Comparison of ENCODE assay signal across 18 cellular contexts in genomic region chr2:239952665-239953417, GRCh38.
DNase-seq lines count a peak whose midpoint lies in the region; ATAC-seq and TF ChIP-seq lines count a peak whose summit lies in the region.
"Had no signal": no experiment of that assay in that cellular context is flagged by ENCODE, and none has a peak within 500 bp of the region (broad histone marks: within the 10 kb centered on the region; RNA-seq: fewer than 3 reads in every experiment).

No MANE protein-coding gene starts in this region.

- H3K27ac Mint-ChIP-seq in neural progenitor cell (peak overlapping the region; percentile 79), WTC11 (no peak overlapping the region)
- H3K27ac Mint-ChIP-seq: stimulated activated memory B cell treated with anti-CD40 and anti-IgM and Interleukin-4, amounts not matched to agents 10 μg/mL and 1 μg/mL and 100 μg/mL, for 72 hours; T-helper 2 cell treated with Interferon-gamma antibody and Interleukin-4, amounts not matched to agents 5 μg/mL and 100 μg/mL, for 36 hours had no signal

- H3K9me3 ChIP-seq in adipocyte (ENCODE audit: control insufficient read depth, low read length) = no peaks in the 10 kb centered on the region
- no peaks in the 10 kb centered on the region for H3K9me3 ChIP-seq in cardiac muscle cell (ENCODE audit: low read depth)
- no peaks in the 10 kb centered on the region for H3K9me3 ChIP-seq in neural progenitor cell (ENCODE audit: low read depth)
- H3K9me3 ChIP-seq in testis = no peaks in the 10 kb centered on the region
- H3K9me3 ChIP-seq in Karpas-422 (ENCODE audit: low read length) = no peaks in the 10 kb centered on the region
- H3K9me3 ChIP-seq: MG63, SJCRH30 had no signal

- DNase-seq in adipocyte (ENCODE audit: low read depth) = no peak
- DNase-seq in cardiac muscle cell (ENCODE audit: low read depth in 1 of 2, low spot score in 1 of 2) = no peak
- no peak for DNase-seq in neural progenitor cell (ENCODE audit: low spot score)
- DNase-seq in testis = no peak
- DNase-seq in retina = no peak
- no peak for DNase-seq in Karpas-422
- no peak for DNase-seq in WTC11 (ENCODE audit: low spot score)
- DNase-seq in activated effector memory CD4-positive, alpha-beta T cell treated with Interleukin-2 at 50 U/mL for 16 hours = no peak
- DNase-seq: activated CD4-positive, CD25-positive, alpha-beta regulatory T cell treated with anti-CD3 and anti-CD28 coated beads, Interleukin-2, amount 50 U/mL, for 72 hours; activated gamma-delta T cell treated with Interleukin-2 at 50 U/mL for 16 hours; dermis blood vessel endothelial cell; erythroblast; MG63; NCI-H187 treated with DMSO at 0.1 percent for 48 hours; NCI-H446 treated with DMSO at 0.1 percent for 48 hours; SJCRH30 had no signal

- no peaks in the 10 kb centered on the region for H3K9me2 ChIP-seq in Karpas-422 (replicated peaks; ENCODE audit: insufficient read depth, low read length)

- TF ChIP-seq POLR2A in testis (IDR thresholded peaks at IDR 0.05) = no peak

- H3K4me1 Mint-ChIP-seq in neural progenitor cell = peaks cover 18% of the 10 kb centered on the region
- H3K4me1 Mint-ChIP-seq in WTC11 = no peaks in the 10 kb centered on the region
- H3K4me1 Mint-ChIP-seq: stimulated activated memory B cell treated with anti-CD40 and anti-IgM and Interleukin-4, amounts not matched to agents 10 μg/mL and 1 μg/mL and 100 μg/mL, for 72 hours had no signal

- no peaks in the 10 kb centered on the region for H3K36me3 ChIP-seq in adipocyte (ENCODE audit: control insufficient read depth, insufficient read depth, low read length, severe bottlenecking)
- no peaks in the 10 kb centered on the region for H3K36me3 ChIP-seq in cardiac muscle cell
- no peaks in the 10 kb centered on the region for H3K36me3 ChIP-seq in neural progenitor cell
- no peaks in the 10 kb centered on the region for H3K36me3 ChIP-seq in testis (ENCODE audit: low read depth, missing control alignments)
- no peaks in the 10 kb centered on the region for H3K36me3 ChIP-seq in Karpas-422 (ENCODE audit: insufficient read depth, low read length)
- H3K36me3 ChIP-seq: MG63 had no signal

- H2AFZ ChIP-seq in neural progenitor cell (replicated peaks) (no peak overlapping the region), Karpas-422 (ENCODE audit: low read length) (no peak overlapping the region)

- CTCF ChIA-PET in WTC11 (lab: Charles Lee) = interaction anchor here (2.6 kb wide), 1 partner anchor 18 kb away, joined by 7 read pairs; no protein-coding TSS in a partner anchor

- H3K4me3 Mint-ChIP-seq in neural progenitor cell = no peak overlapping the region
- H3K4me3 Mint-ChIP-seq in WTC11 = no peak overlapping the region
- H3K4me3 Mint-ChIP-seq: stimulated activated memory B cell treated with anti-CD40 and anti-IgM and Interleukin-4, amounts not matched to agents 10 μg/mL and 1 μg/mL and 100 μg/mL, for 72 hours; T-helper 2 cell treated with Interferon-gamma antibody and Interleukin-4, amounts not matched to agents 5 μg/mL and 100 μg/mL, for 36 hours had no signal

- H3K79me2 ChIP-seq in neural progenitor cell (ENCODE audit: low read depth) (no peaks in the 10 kb centered on the region), Karpas-422 (ENCODE audit: low read length) (no peaks in the 10 kb centered on the region)

- TF ChIP-seq CTCF in cardiac muscle cell (IDR thresholded peaks at IDR 0.05; ENCODE audit: low read depth, low read length) (no peak), neural progenitor cell (IDR thresholded peaks at IDR 0.05) (no peak), testis (IDR thresholded peaks at IDR 0.05) (no peak), WTC11 (IDR thresholded peaks at IDR 0.05) (no peak)

- intact Hi-C loops in testis (cut with DNase I; ENCODE audit: low total_unique reads) = no loop called here

- H3K4me3 ChIP-seq in adipocyte (ENCODE audit: low read length) = peak overlapping the region; percentile 52
- no peak overlapping the region for H3K4me3 ChIP-seq in cardiac muscle cell
- no peak overlapping the region for H3K4me3 ChIP-seq in neural progenitor cell
- no peak overlapping the region for H3K4me3 ChIP-seq in testis
- no peak overlapping the region for H3K4me3 ChIP-seq in Karpas-422 (ENCODE audit: low read length)
- H3K4me3 ChIP-seq: MG63, SJCRH30 had no signal

- no peak for ATAC-seq in WTC11
- ATAC-seq: stimulated activated memory B cell treated with anti-CD40 and anti-IgM and Interleukin-4, amounts not matched to agents 10 μg/mL and 1 μg/mL and 100 μg/mL, for 72 hours had no signal

- 73 to 79% methylated on average over 10 to 14 of the region's 16 CpGs for WGBS in testis, 2 donors

- H3K27me3 ChIP-seq in adipocyte (replicated peaks; ENCODE audit: control insufficient read depth, insufficient read depth, low read length) (no peaks in the 10 kb centered on the region), cardiac muscle cell (no peaks in the 10 kb centered on the region), neural progenitor cell (no peaks in the 10 kb centered on the region), testis (no peaks in the 10 kb centered on the region), Karpas-422 (ENCODE audit: low read length) (no peaks in the 10 kb centered on the region)
- H3K27me3 ChIP-seq: MG63, SJCRH30 had no signal

- H4K20me1 ChIP-seq in neural progenitor cell (ENCODE audit: low read depth) (peaks cover under 1% of the 10 kb centered on the region), Karpas-422 (ENCODE audit: insufficient read depth, low read depth, low read length) (no peaks in the 10 kb centered on the region)

- H3K4me2 ChIP-seq in neural progenitor cell (no peak overlapping the region), Karpas-422 (ENCODE audit: low read depth, low read length, poor library complexity, severe bottlenecking) (no peak overlapping the region)

- H3K27me3 Mint-ChIP-seq in neural progenitor cell (ENCODE audit: insufficient read depth, low read depth) = peaks cover 13% of the 10 kb centered on the region
- no peaks in the 10 kb centered on the region for H3K27me3 Mint-ChIP-seq in WTC11 (ENCODE audit: low read depth)
- H3K27me3 Mint-ChIP-seq: stimulated activated memory B cell treated with anti-CD40 and anti-IgM and Interleukin-4, amounts not matched to agents 10 μg/mL and 1 μg/mL and 100 μg/mL, for 72 hours had no signal

- POLR2A ChIA-PET in WTC11 (lab: Charles Lee) = no interaction called here

- peak overlapping the region; percentile 87 for H3K27ac ChIP-seq in cardiac muscle cell
- no peak overlapping the region for H3K27ac ChIP-seq in neural progenitor cell
- peak overlapping the region; percentile 75 to 78 for H3K27ac ChIP-seq in testis
- no peak overlapping the region for H3K27ac ChIP-seq in Karpas-422 (ENCODE audit: low read length)
- H3K27ac ChIP-seq: SJCRH30 had no signal

- H3K4me1 ChIP-seq in adipocyte (ENCODE audit: control insufficient read depth, insufficient read depth, low read length) = peaks cover 29% of the 10 kb centered on the region
- no peaks in the 10 kb centered on the region for H3K4me1 ChIP-seq in cardiac muscle cell (ENCODE audit: low read depth)
- no peaks in the 10 kb centered on the region for H3K4me1 ChIP-seq in neural progenitor cell
- H3K4me1 ChIP-seq in testis = peaks cover 27% of the 10 kb centered on the region
- H3K4me1 ChIP-seq in Karpas-422 (ENCODE audit: low read length) = no peaks in the 10 kb centered on the region
- H3K4me1 ChIP-seq: SJCRH30 had no signal

- peaks cover 4% of the 10 kb centered on the region for H3K36me3 Mint-ChIP-seq in neural progenitor cell
- peaks cover 13% of the 10 kb centered on the region for H3K36me3 Mint-ChIP-seq in WTC11

- H3K9ac ChIP-seq in adipocyte (ENCODE audit: low read length) (peak overlapping the region; percentile 57), neural progenitor cell (no peak overlapping the region), Karpas-422 (ENCODE audit: low read length) (no peak overlapping the region)

- H3K9me3 Mint-ChIP-seq in neural progenitor cell = no peaks in the 10 kb centered on the region
- no peaks in the 10 kb centered on the region for H3K9me3 Mint-ChIP-seq in WTC11
- H3K9me3 Mint-ChIP-seq: stimulated activated memory B cell treated with anti-CD40 and anti-IgM and Interleukin-4, amounts not matched to agents 10 μg/mL and 1 μg/mL and 100 μg/mL, for 72 hours; T-helper 2 cell treated with Interferon-gamma antibody and Interleukin-4, amounts not matched to agents 5 μg/mL and 100 μg/mL, for 36 hours had no signal

- peaks cover 5% of the 10 kb centered on the region for H3F3A ChIP-seq in neural progenitor cell (ENCODE audit: low read depth)

TF ChIP-seq in WTC11, 78 proteins besides CTCF, POLR2A, EP300 and RAD21:
- no peak for TF ChIP-seq MLX (CRISPR knock-in tag; IDR thresholded peaks at IDR 0.05)
- TF ChIP-seq HMGA2 (CRISPR knock-in tag; IDR thresholded peaks at IDR 0.05) = no peak
- TF ChIP-seq NR1H2 (CRISPR knock-in tag; IDR thresholded peaks at IDR 0.05) = no peak
- TF ChIP-seq HMGXB4 (CRISPR knock-in tag; IDR thresholded peaks at IDR 0.05) = no peak

Comparison
In these comparisons a context has a peak if more than half of its experiments do, and no peak if none do; other contexts are left out.
1. H3K27ac ChIP-seq: peak in cardiac muscle cell (single experiment) and testis (2 of 2); none in neural progenitor cell (single experiment) and Karpas-422 (single experiment).